26 cellular contexts compared by ENCODE assay signal in the genomic region with DNA sequence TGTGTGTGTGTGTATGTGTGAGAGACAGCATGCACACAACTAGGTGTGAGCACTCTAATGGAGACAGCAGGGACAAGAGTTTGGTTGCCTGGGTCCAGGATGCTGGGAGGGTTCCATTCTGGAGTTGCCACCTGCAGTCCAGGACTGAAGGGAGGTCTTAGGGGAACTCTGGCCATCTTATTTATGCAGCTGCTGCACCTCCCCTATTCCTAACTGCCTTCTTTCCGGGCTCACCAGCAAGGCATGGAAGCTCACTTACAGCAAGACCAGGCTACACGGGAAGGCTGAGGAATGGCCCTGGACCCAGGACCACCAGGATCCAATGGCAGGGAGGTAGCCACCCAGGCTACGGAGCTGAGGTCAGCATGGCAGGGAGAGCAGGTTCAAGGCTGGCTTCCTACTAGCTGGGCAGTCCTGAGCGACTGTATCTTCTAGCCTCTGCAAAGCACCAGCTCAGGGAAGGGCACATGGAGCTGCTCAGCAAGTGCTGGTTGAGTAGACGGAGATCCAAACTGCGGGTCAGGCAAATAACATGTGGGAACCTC. TPM values are rescaled to one million over a fixed set of nuclear protein-coding genes. Genes with fewer than 3 reads are reported as not detected.
"Had no signal": no experiment of that assay in that cellular context is flagged by ENCODE, and none has a peak within 500 bp of the region (broad histone marks: within the 10 kb centered on the region; RNA-seq: fewer than 3 reads in every experiment).

No MANE protein-coding gene starts in this region.

- H3K4me3 ChIP-seq: lower lobe of right lung, mucosa of descending colon, pancreas, prostate gland, spleen, testis, thyroid gland, transverse colon, upper lobe of right lung had no signal

- DNase-seq: kidney glomerular epithelial cell; left cardiac atrium; left ventricle myocardium superior; lower lobe of right lung; mammary epithelial cell; mesenchymal stem cell; mucosa of descending colon; naive thymus-derived CD4-positive, alpha-beta T cell; pancreas; retina; right cardiac atrium; small intestine; spleen; stimulated activated CD4-positive, alpha-beta T cell treated with anti-CD3 and anti-CD28 coated beads, Interleukin-4, amount 100 ng/mL, for 24 hours; stimulated activated naive CD4-positive, alpha-beta T cell; testis; thyroid gland; transverse colon had no signal

- H3K9me3 Mint-ChIP-seq: natural killer cell treated with Interleukin-12 subunit alpha and Interleukin-12 subunit beta and Interleukin-15 and Interleukin-18, amount 100 ng/mL, for 72 hours; stimulated activated effector memory CD8-positive, alpha-beta T cell treated with anti-CD3 and anti-CD28 coated beads, Interleukin-12 subunit alpha, Interleukin-12 subunit beta, amount 100 ng/mL, for 72 hours had no signal

- H3K27ac Mint-ChIP-seq: naive thymus-derived CD4-positive, alpha-beta T cell; natural killer cell treated with Interleukin-12 subunit alpha and Interleukin-12 subunit beta and Interleukin-15 and Interleukin-18, amount 100 ng/mL, for 72 hours; stimulated activated effector memory CD8-positive, alpha-beta T cell treated with anti-CD3 and anti-CD28 coated beads, Interleukin-12 subunit alpha, Interleukin-12 subunit beta, amount 100 ng/mL, for 72 hours; stimulated activated naive CD8-positive, alpha-beta T cell treated with anti-CD3 and anti-CD28 coated beads, Interleukin-15, Interleukin-2, amounts not matched to agents 100 ng/mL and 50 ng/mL, for 24 hours had no signal

- H3K9me3 ChIP-seq: pancreas, prostate gland, testis, thyroid gland, upper lobe of right lung had no signal

- H3K4me3 Mint-ChIP-seq: naive thymus-derived CD4-positive, alpha-beta T cell; natural killer cell treated with Interleukin-12 subunit alpha and Interleukin-12 subunit beta and Interleukin-15 and Interleukin-18, amount 100 ng/mL, for 72 hours; stimulated activated effector memory CD8-positive, alpha-beta T cell treated with anti-CD3 and anti-CD28 coated beads, Interleukin-12 subunit alpha, Interleukin-12 subunit beta, amount 100 ng/mL, for 72 hours; stimulated activated naive CD8-positive, alpha-beta T cell treated with anti-CD3 and anti-CD28 coated beads, Interleukin-15, Interleukin-2, amounts not matched to agents 100 ng/mL and 50 ng/mL, for 24 hours had no signal

- H3K27me3 ChIP-seq: pancreas, testis, thyroid gland, transverse colon, upper lobe of right lung had no signal

- H3K36me3 ChIP-seq: lower lobe of right lung, pancreas, prostate gland, spleen, thyroid gland, transverse colon, upper lobe of right lung had no signal

- H3K4me1 Mint-ChIP-seq: naive thymus-derived CD4-positive, alpha-beta T cell; stimulated activated effector memory CD8-positive, alpha-beta T cell treated with anti-CD3 and anti-CD28 coated beads, Interleukin-12 subunit alpha, Interleukin-12 subunit beta, amount 100 ng/mL, for 72 hours had no signal

- H3K4me1 ChIP-seq: lower lobe of right lung, pancreas, prostate gland, spleen, testis, transverse colon, upper lobe of right lung had no signal

- H3K27ac ChIP-seq: lower lobe of right lung, pancreas, prostate gland, spleen, testis, thyroid gland, transverse colon, upper lobe of right lung had no signal

- H3K27me3 Mint-ChIP-seq: natural killer cell treated with Interleukin-12 subunit alpha and Interleukin-12 subunit beta and Interleukin-15 and Interleukin-18, amount 100 ng/mL, for 72 hours; stimulated activated naive CD8-positive, alpha-beta T cell treated with anti-CD3 and anti-CD28 coated beads, Interleukin-15, Interleukin-2, amounts not matched to agents 100 ng/mL and 50 ng/mL, for 24 hours had no signal

- ATAC-seq: left cardiac atrium; left lobe of liver; mucosa of descending colon; naive thymus-derived CD4-positive, alpha-beta T cell; natural killer cell treated with Interleukin-12 subunit alpha and Interleukin-12 subunit beta and Interleukin-15 and Interleukin-18, amount 100 ng/mL, for 72 hours; pancreas; sciatic nerve; stimulated activated effector memory CD8-positive, alpha-beta T cell treated with anti-CD3 and anti-CD28 coated beads, Interleukin-12 subunit alpha, Interleukin-12 subunit beta, amount 100 ng/mL, for 72 hours had no signal

- H3K36me3 Mint-ChIP-seq: natural killer cell treated with Interleukin-12 subunit alpha and Interleukin-12 subunit beta and Interleukin-15 and Interleukin-18, amount 100 ng/mL, for 72 hours; stimulated activated effector memory CD8-positive, alpha-beta T cell treated with anti-CD3 and anti-CD28 coated beads, Interleukin-12 subunit alpha, Interleukin-12 subunit beta, amount 100 ng/mL, for 72 hours had no signal

RNA-seq across cellular contexts. Expression of a gene that starts 42.2 kb away (rescaled TPM):
- total RNA-seq: myocyte had no signal
- polyA plus RNA-seq: naive thymus-derived CD4-positive, alpha-beta T cell had no signal
